ENCODE assay signal across 9 cellular contexts in genomic region chr19:4229179-4229931, GRCh38. TPM values are rescaled to one million over a fixed set of nuclear protein-coding genes. Genes with fewer than 3 reads are reported as not detected.
A peak's percentile ranks its signal among the peaks of the same experiment; 100 is the strongest.
DNase-seq lines count a peak whose midpoint lies in the region; ATAC-seq and TF ChIP-seq lines count a peak whose summit lies in the region.
"Had no signal": no experiment of that assay in that cellular context is flagged by ENCODE, and none has a peak within 500 bp of the region (broad histone marks: within the 10 kb centered on the region; RNA-seq: fewer than 3 reads in every experiment).

EBI3 (plus strand) TSS chr19:4229523; CDS start chr19:4229551, 28 bp downstream.

- H3K9me3 ChIP-seq in fibroblast of lung (ENCODE audit: control insufficient read depth, insufficient read depth, low read depth, low read length) (no peaks in the 10 kb centered on the region), smooth muscle cell (replicated peaks; ENCODE audit: low read depth) (no peaks in the 10 kb centered on the region)

- no peaks in the 10 kb centered on the region for H3K36me3 ChIP-seq in fibroblast of lung (ENCODE audit: control insufficient read depth, insufficient read depth, low read length)
- no peaks in the 10 kb centered on the region for H3K36me3 ChIP-seq in smooth muscle cell (ENCODE audit: low read depth)

- H3K4me1 ChIP-seq in fibroblast of lung (ENCODE audit: control insufficient read depth, extremely low read depth, insufficient read depth, low read length): peaks cover 3% of the 10 kb centered on the region
- no peaks in the 10 kb centered on the region for H3K4me1 ChIP-seq in smooth muscle cell (ENCODE audit: low read depth)

- H3K27me3 Mint-ChIP-seq in T-helper 1 cell treated with Interleukin-12 subunit alpha and Interleukin-12 subunit beta and Interleukin-4 antibody, amounts not matched to agents 30 μg/mL and 1 μg/mL, for 36 hours (ENCODE audit: low read depth): no peaks in the 10 kb centered on the region

- TF ChIP-seq CTCF in fibroblast of lung (conservative IDR thresholded peaks at IDR 0.05 in 1 of 2, IDR thresholded peaks at IDR 0.05 in 1 of 2; ENCODE audit: low read depth in 1 of 2, low read length in 2 of 2) (no peak), smooth muscle cell (IDR thresholded peaks at IDR 0.05; ENCODE audit: borderline replicate concordance, insufficient read depth, poor library complexity, severe bottlenecking) (no peak)

- peak within 1 kb of the TSS; percentile 80 for H3K27ac Mint-ChIP-seq in T-helper 1 cell treated with Interleukin-12 subunit alpha and Interleukin-12 subunit beta and Interleukin-4 antibody, amounts not matched to agents 30 μg/mL and 1 μg/mL, for 36 hours

- peaks cover 17% of the 10 kb centered on the region for H3K4me1 Mint-ChIP-seq in T-helper 1 cell treated with Interleukin-12 subunit alpha and Interleukin-12 subunit beta and Interleukin-4 antibody, amounts not matched to agents 30 μg/mL and 1 μg/mL, for 36 hours (ENCODE audit: low read depth)

- H3K9me3 Mint-ChIP-seq in T-helper 1 cell treated with Interleukin-12 subunit alpha and Interleukin-12 subunit beta and Interleukin-4 antibody, amounts not matched to agents 30 μg/mL and 1 μg/mL, for 36 hours: no peaks in the 10 kb centered on the region

- H3K79me2 ChIP-seq in fibroblast of lung (ENCODE audit: control insufficient read depth, insufficient read depth, low read length) (no peaks in the 10 kb centered on the region), smooth muscle cell (ENCODE audit: low read depth) (no peaks in the 10 kb centered on the region)

- H3K4me3 ChIP-seq in fibroblast of lung (replicated peaks in 1 of 4; ENCODE audit: control extremely low read depth in 1 of 4, insufficient read depth in 1 of 4, low read depth in 3 of 4, low read length in 4 of 4) (no peak within 1 kb of the TSS), smooth muscle cell (no peak within 1 kb of the TSS)

- H2AFZ ChIP-seq in fibroblast of lung (ENCODE audit: low read length) (no peak within 1 kb of the TSS), smooth muscle cell (ENCODE audit: low read depth) (peak within 1 kb of the TSS; percentile 89)

- peak within 1 kb of the TSS; percentile 13 for H3K4me2 ChIP-seq in fibroblast of lung (ENCODE audit: extremely low read depth, insufficient read depth, low read length)
- H3K4me2 ChIP-seq in smooth muscle cell: peak within 1 kb of the TSS; percentile 69

- H3K27ac ChIP-seq in fibroblast of lung (ENCODE audit: insufficient read depth, low read length) (no peak within 1 kb of the TSS), smooth muscle cell (ENCODE audit: low read depth) (peak within 1 kb of the TSS; percentile 54)

- WGBS in smooth muscle cell (ENCODE audit: low lambda C conversion rate): 41% methylated on average over 14 of the region's 19 CpGs

- H3F3A ChIP-seq in smooth muscle cell (ENCODE audit: low read depth): peaks cover 3% of the 10 kb centered on the region

- H3K27me3 ChIP-seq in fibroblast of lung (ENCODE audit: control insufficient read depth, insufficient read depth, low read length) (peaks cover 11% of the 10 kb centered on the region), smooth muscle cell (ENCODE audit: low read depth) (no peaks in the 10 kb centered on the region)

- H3K9ac ChIP-seq in fibroblast of lung (ENCODE audit: insufficient read depth, low read length) (no peak within 1 kb of the TSS), smooth muscle cell (ENCODE audit: low read depth) (peak within 1 kb of the TSS; percentile 31)

- DNase-seq in activated CD4-positive, alpha-beta T cell treated with anti-CD3 and anti-CD28 coated beads for 24 hours (ENCODE audit: low read depth in 2 of 2): peak; percentile 37 to 47
- no peak for DNase-seq in activated CD4-positive, alpha-beta T cell treated with anti-CD3 and anti-CD28 coated beads, Interleukin-2, amount 50 U/mL, for 1 hour
- DNase-seq in fibroblast of lung (ENCODE audit: low read depth in 2 of 2) (peak; percentile 38 to 67), smooth muscle cell (lab: John Stamatoyannopoulos, UW; ENCODE audit: unreplicated experiment) (peak; percentile 32), SIG-M5 treated with dmso at 0.1 percent for 504 hours (lab: John Stamatoyannopoulos, UW; ENCODE audit: unreplicated experiment) (no peak)
- DNase-seq: DND-41 had no signal

- ATAC-seq in HG02642 (IDR thresholded peaks at IDR 0.05; ENCODE audit: poor library complexity, unreplicated experiment): peak; percentile 73
- ATAC-seq in HG03095 (IDR thresholded peaks at IDR 0.05; ENCODE audit: unreplicated experiment): no peak

- no peak within 1 kb of the TSS for H3K4me3 Mint-ChIP-seq in T-helper 1 cell treated with Interleukin-12 subunit alpha and Interleukin-12 subunit beta and Interleukin-4 antibody, amounts not matched to agents 30 μg/mL and 1 μg/mL, for 36 hours

- H3K36me3 Mint-ChIP-seq in T-helper 1 cell treated with Interleukin-12 subunit alpha and Interleukin-12 subunit beta and Interleukin-4 antibody, amounts not matched to agents 30 μg/mL and 1 μg/mL, for 36 hours (ENCODE audit: low read depth): no peaks in the 10 kb centered on the region

- H4K20me1 ChIP-seq in fibroblast of lung (ENCODE audit: control insufficient read depth, extremely low read depth, insufficient read depth, low read length) (no peaks in the 10 kb centered on the region), smooth muscle cell (ENCODE audit: low read depth) (no peaks in the 10 kb centered on the region)

RNA-seq across cellular contexts. Expression of gene EBI3, which starts in this region (rescaled TPM):
- total RNA-seq in fibroblast of lung (not detected in 2 replicates), smooth muscle cell (0.18 and 0.40 TPM in 2 replicates)
- polyA plus RNA-seq in fibroblast of lung (0.05 and 0.14 TPM in 2 replicates), smooth muscle cell (3.3 and 3.9 TPM in 2 replicates)
- not detected in 2 replicates for polyA plus RNA-seq in fibroblast of lung (2012)
- not detected in 2 replicates for polyA minus RNA-seq in fibroblast of lung (ENCODE audit: low replicate concordance)

Comparison
In these comparisons a context has a peak if more than half of its experiments do, and no peak if none do; other contexts are left out.
1. DNase-seq: peak in activated CD4-positive, alpha-beta T cell treated with anti-CD3 and anti-CD28 coated beads for 24 hours (2 of 2) and smooth muscle cell (single experiment); none in activated CD4-positive, alpha-beta T cell treated with anti-CD3 and anti-CD28 coated beads, Interleukin-2, amount 50 U/mL, for 1 hour (single experiment) and SIG-M5 treated with dmso at 0.1 percent for 504 hours (single experiment).
2. Peak in DNase-seq and H3K4me2 ChIP-seq in fibroblast of lung; RNA of the gene not detected or under 1 TPM.